Comparison of ENCODE assay signal across 20 cellular contexts in genomic region chr15:46316024-46316423, GRCh38.
DNase-seq lines count a peak whose midpoint lies in the region; ATAC-seq, FAIRE-seq and TF ChIP-seq lines count a peak whose summit lies in the region.
"Had no signal": no experiment of that assay in that cellular context is flagged by ENCODE, and none has a peak within 500 bp of the region (broad histone marks: within the 10 kb centered on the region; RNA-seq: fewer than 3 reads in every experiment).

No MANE protein-coding gene starts in this region.

- TF ChIP-seq POLR2A in HepG2 (IDR thresholded peaks at IDR 0.05; ENCODE audit: insufficient read depth in 1 of 2, low read depth in 2 of 2, low read length in 2 of 2) = no peak

- TF ChIP-seq RAD21 in liver (IDR thresholded peaks at IDR 0.05) (no peak), HepG2 (CRISPR knock-in tag; IDR thresholded peaks at IDR 0.05) (no peak)

- H3K36me3 ChIP-seq in liver (ENCODE audit: control insufficient read depth in 4 of 4, insufficient read depth in 3 of 4, low read depth in 1 of 4, low read length in 3 of 4) (no peaks in the 10 kb centered on the region), HepG2 (replicated peaks in 1 of 2; ENCODE audit: control insufficient read depth in 1 of 2, insufficient read depth in 2 of 2, low read length in 2 of 2) (no peaks in the 10 kb centered on the region), upper lobe of right lung (no peaks in the 10 kb centered on the region)
- H3K36me3 ChIP-seq: BLaER1 had no signal

- CTCF ChIA-PET in HepG2 (lab: Yijun Ruan, JAX; ENCODE audit: low intra/inter-chr PET ratio, low total read pairs) = no interaction called here

- H3K9me3 ChIP-seq in liver (ENCODE audit: control insufficient read depth in 4 of 4, low read length in 3 of 4) (no peaks in the 10 kb centered on the region), HepG2 (ENCODE audit: low read length) (no peaks in the 10 kb centered on the region), upper lobe of right lung (no peaks in the 10 kb centered on the region)
- H3K9me3 ChIP-seq: BLaER1 had no signal

- ATAC-seq in HepG2 = no peak
- ATAC-seq in left ventricle myocardium superior = peak; percentile 84
- ATAC-seq in upper lobe of right lung = peak; percentile 29
- no peak for ATAC-seq in left lobe of liver
- ATAC-seq: GM23338, HCT116 had no signal

- BruUV-seq in HepG2 (replicated peaks; lab: Mats Ljungman, UMichigan) = no TSS peak

- no peaks in the 10 kb centered on the region for H4K20me1 ChIP-seq in HepG2 (ENCODE audit: insufficient read depth, low read length)
- H4K20me1 ChIP-seq: BLaER1 had no signal

- H3K4me3 ChIP-seq in liver (ENCODE audit: low read depth in 1 of 3, low read length in 3 of 3) (no peak overlapping the region), HepG2 (replicated peaks in 1 of 3; ENCODE audit: insufficient read depth in 1 of 3, low read depth in 2 of 3, low read length in 3 of 3) (no peak overlapping the region), upper lobe of right lung (no peak overlapping the region)
- H3K4me3 ChIP-seq: BLaER1, GM23338 had no signal

- no peak overlapping the region for H3K27ac ChIP-seq in liver (ENCODE audit: low read depth in 1 of 2, low read length in 2 of 2)
- no peak overlapping the region for H3K27ac ChIP-seq in HepG2 (ENCODE audit: extremely low read length, insufficient read depth, low read length)
- H3K27ac ChIP-seq in upper lobe of right lung = no peak overlapping the region
- H3K27ac ChIP-seq: BLaER1 had no signal

- H3K27me3 ChIP-seq in liver (ENCODE audit: control insufficient read depth in 4 of 4, insufficient read depth in 4 of 4, low read length in 3 of 4) (no peaks in the 10 kb centered on the region), HepG2 (ENCODE audit: control insufficient read depth in 1 of 2, insufficient read depth in 2 of 2, low read length in 2 of 2) (no peaks in the 10 kb centered on the region), upper lobe of right lung (peaks cover 3% of the 10 kb centered on the region)
- H3K27me3 ChIP-seq: BLaER1 had no signal

- H3K79me2 ChIP-seq in HepG2 (ENCODE audit: insufficient read depth, low read length) = no peaks in the 10 kb centered on the region

- no peak for TF ChIP-seq EP300 in HepG2 (IDR thresholded peaks at IDR 0.05; ENCODE audit: low read depth in 2 of 2, low read length in 2 of 2)
- TF ChIP-seq EP300 in HepG2 (CRISPR knock-in tag; IDR thresholded peaks at IDR 0.05; ENCODE audit: borderline replicate concordance) = no peak

- no peak overlapping the region for H2AFZ ChIP-seq in HepG2 (ENCODE audit: low read length)

- WGBS in liver = 71% methylated on average over 1 of the region's 1 CpG
- WGBS in HepG2 (ENCODE audit: low lambda C conversion rate) = 0% methylated on average over 1 of the region's 1 CpG

- POLR2A ChIA-PET in HepG2 (lab: Yijun Ruan, JAX) = no interaction called here

- H3K4me1 ChIP-seq in liver (ENCODE audit: control insufficient read depth in 4 of 4, insufficient read depth in 4 of 4, low read length in 3 of 4) (no peaks in the 10 kb centered on the region), HepG2 (ENCODE audit: insufficient read depth, low read length) (no peaks in the 10 kb centered on the region), upper lobe of right lung (no peaks in the 10 kb centered on the region)
- H3K4me1 ChIP-seq: BLaER1 had no signal

- H3K9ac ChIP-seq in liver (ENCODE audit: low read depth in 1 of 2, low read length in 2 of 2) (no peak overlapping the region), HepG2 (ENCODE audit: insufficient read depth, low read depth, low read length) (no peak overlapping the region)
- H3K9ac ChIP-seq: BLaER1 had no signal

- in situ Hi-C loops in HepG2 (cut with HindIII; ENCODE audit: extremely low pct_ligation_motif_present, low pct_unique_long_range_greater_than_20kb) = no loop called here

- no peak for FAIRE-seq in HepG2 (lab: Jason Lieb, UNC)
- FAIRE-seq: GM12892, GM18507, H54, HTR-8/SVneo had no signal

- no peak overlapping the region for H3K4me2 ChIP-seq in HepG2 (ENCODE audit: low read depth, low read length)
- H3K4me2 ChIP-seq: BLaER1, GM23338 had no signal

- DNase-seq in NCI-H2171 treated with DMSO at 0.1 percent for 48 hours (lab: John Stamatoyannopoulos, UW) (peak; percentile 52), NCI-H2171 (lab: John Stamatoyannopoulos, UW) (no peak), HepG2 (ENCODE audit: low spot score) (no peak), left ventricle myocardium superior (no peak), upper lobe of right lung (no peak), left lobe of liver (ENCODE audit: low spot score) (no peak)
- DNase-seq in stimulated activated CD4-positive, alpha-beta T cell treated with anti-CD3 and anti-CD28 coated beads, Interleukin-12 subunit alpha, Interleukin-12 subunit beta, amount 100 ng/mL, for 4 hours = no peak
- DNase-seq: 8988T; CD4-positive, alpha-beta memory T cell; DMS79; GDM1; HFFc6 had no signal

- intact Hi-C loops in HepG2 (cut with micrococcal nuclease; ENCODE audit: unreplicated experiment) = no loop called here
- intact Hi-C loops in left ventricle myocardium superior (cut with micrococcal nuclease) = no loop called here
- intact Hi-C loops in upper lobe of right lung (cut with DNase I) = no loop called here

- TF ChIP-seq CTCF in liver (IDR thresholded peaks at IDR 0.05; ENCODE audit: low read depth, low read length, missing input control) (no peak), HepG2 (CRISPR knock-in tag; IDR thresholded peaks at IDR 0.05) (no peak), upper lobe of right lung (IDR thresholded peaks at IDR 0.05) (no peak)

TF ChIP-seq in liver, 16 proteins besides CTCF, POLR2A, EP300 and RAD21:
- TF ChIP-seq NR2F2 (IDR thresholded peaks at IDR 0.05) (peak; percentile 51), GABPA (IDR thresholded peaks at IDR 0.05 in 1 of 2, conservative IDR thresholded peaks at IDR 0.05 in 1 of 2) (no peak)

TF ChIP-seq in HepG2, 621 proteins besides CTCF, POLR2A, EP300 and RAD21:
- TF ChIP-seq PBX2 (CRISPR knock-in tag; IDR thresholded peaks at IDR 0.05) = no peak
- TF ChIP-seq SAP130 (CRISPR knock-in tag; IDR thresholded peaks at IDR 0.05; ENCODE audit: low read depth) = no peak
- no peak for TF ChIP-seq ZNF383 (CRISPR knock-in tag; IDR thresholded peaks at IDR 0.05; ENCODE audit: borderline replicate concordance)
- no peak for TF ChIP-seq STAT5B (CRISPR knock-in tag; IDR thresholded peaks at IDR 0.05)
- no peak for TF ChIP-seq AGO2 (optimal IDR thresholded peaks at IDR 0.05; ENCODE audit: low read depth, low read length)
- TF ChIP-seq POGZ (CRISPR knock-in tag; IDR thresholded peaks at IDR 0.05) = no peak
- TF ChIP-seq ZNF264 (CRISPR knock-in tag; IDR thresholded peaks at IDR 0.05) = no peak
- no peak for TF ChIP-seq LCORL (IDR thresholded peaks at IDR 0.05)
- TF ChIP-seq LCORL (CRISPR knock-in tag; IDR thresholded peaks at IDR 0.05) = no peak
- no peak for TF ChIP-seq JARID2 (CRISPR knock-in tag; IDR thresholded peaks at IDR 0.05; ENCODE audit: insufficient replicate concordance)
- TF ChIP-seq CEBPZ (IDR thresholded peaks at IDR 0.05; ENCODE audit: low read length) = no peak
- no peak for TF ChIP-seq GFI1 (CRISPR knock-in tag; IDR thresholded peaks at IDR 0.05; ENCODE audit: borderline replicate concordance)
TF ChIP-seq in HepG2: peak in this region for 0.

Comparison
In these comparisons a context has a peak if more than half of its experiments do, and no peak if none do; other contexts are left out.
1. ATAC-seq: peak in left ventricle myocardium superior (single experiment) and upper lobe of right lung (single experiment); none in HepG2 (single experiment) and left lobe of liver (single experiment).